8 cellular contexts compared by ENCODE assay signal in genomic region chr12:57549909-57550627, GRCh38. TPM values are rescaled to one million over a fixed set of nuclear protein-coding genes. Genes with fewer than 3 reads are reported as not detected.
DNase-seq lines count a peak whose midpoint lies in the region; ATAC-seq and TF ChIP-seq lines count a peak whose summit lies in the region.

KIF5A (plus strand) TSS chr12:57550044; CDS start chr12:57550272, 228 bp downstream.

- H3K9ac ChIP-seq in Loucy (ENCODE audit: low read depth, low read length, poor library complexity, severe bottlenecking) (no peak within 1 kb of the TSS), mucosa of stomach (ENCODE audit: low read length) (peak within 1 kb of the TSS; percentile 20)

- H3K36me3 ChIP-seq in Loucy (ENCODE audit: insufficient read depth, low read length) (no peaks in the 10 kb centered on the region), ectodermal cell (ENCODE audit: control insufficient read depth, insufficient read depth, low read length) (no peaks in the 10 kb centered on the region), mucosa of stomach (ENCODE audit: control insufficient read depth, insufficient read depth, low read length) (no peaks in the 10 kb centered on the region)

- no peaks in the 10 kb centered on the region for H3F3A ChIP-seq in Loucy (ENCODE audit: low read depth)

- H3K27ac ChIP-seq in ectodermal cell (ENCODE audit: insufficient read depth, low read depth, low read length, poor library complexity, severe bottlenecking): no peak within 1 kb of the TSS

- H4K20me1 ChIP-seq in Loucy (ENCODE audit: insufficient read depth, low read length, poor library complexity, severe bottlenecking): peaks cover 9% of the 10 kb centered on the region

- H3K9me3 Mint-ChIP-seq in activated CD4-positive, alpha-beta T cell treated with anti-CD3 and anti-CD28 coated beads, Interleukin-2, amount 10 ng/mL, durations not matched to agents 24 days and 14 days: no peaks in the 10 kb centered on the region

- peak within 1 kb of the TSS; percentile 42 for H3K4me2 ChIP-seq in Loucy (ENCODE audit: low read depth, low read length, poor library complexity, severe bottlenecking)

- H3K4me1 ChIP-seq in Loucy (ENCODE audit: insufficient read depth, low read length, poor library complexity, severe bottlenecking) (peaks cover 20% of the 10 kb centered on the region), ectodermal cell (ENCODE audit: control insufficient read depth, insufficient read depth, low read length) (peaks cover 32% of the 10 kb centered on the region), mucosa of stomach (ENCODE audit: control insufficient read depth, insufficient read depth, low read length) (peaks cover 15% of the 10 kb centered on the region)

- peaks cover 39% of the 10 kb centered on the region for H3K4me1 Mint-ChIP-seq in activated CD4-positive, alpha-beta T cell treated with anti-CD3 and anti-CD28 coated beads, Interleukin-2, amount 10 ng/mL, durations not matched to agents 24 days and 14 days

- peaks cover 19% of the 10 kb centered on the region for H3K79me2 ChIP-seq in Loucy (ENCODE audit: insufficient read depth, low read length)

- H3K27me3 ChIP-seq in Loucy (ENCODE audit: insufficient read depth, low read length, poor library complexity, severe bottlenecking): no peaks in the 10 kb centered on the region
- peaks cover 33% of the 10 kb centered on the region for H3K27me3 ChIP-seq in ectodermal cell (ENCODE audit: control insufficient read depth, insufficient read depth, low read length, poor library complexity, severe bottlenecking)
- H3K27me3 ChIP-seq in mucosa of stomach (ENCODE audit: control insufficient read depth, insufficient read depth, low read length): peaks cover 29% of the 10 kb centered on the region

- peaks cover 25% of the 10 kb centered on the region for H3K27me3 Mint-ChIP-seq in activated CD4-positive, alpha-beta T cell treated with anti-CD3 and anti-CD28 coated beads, Interleukin-2, amount 10 ng/mL, durations not matched to agents 24 days and 14 days

- intact Hi-C loops in activated CD4-positive, alpha-beta T cell treated with anti-CD3 and anti-CD28 coated beads, Interleukin-2, amount 10 ng/mL, durations not matched to agents 24 days and 14 days (cut with micrococcal nuclease): loop anchor here (5.0 kb wide), 1 partner anchor 142 kb away; the partner anchor contains the start of gene OS9

- H3K27ac Mint-ChIP-seq in activated CD4-positive, alpha-beta T cell treated with anti-CD3 and anti-CD28 coated beads, Interleukin-2, amount 10 ng/mL, durations not matched to agents 24 days and 14 days: no peak within 1 kb of the TSS

- peaks cover 9% of the 10 kb centered on the region for H3K36me3 Mint-ChIP-seq in activated CD4-positive, alpha-beta T cell treated with anti-CD3 and anti-CD28 coated beads, Interleukin-2, amount 10 ng/mL, durations not matched to agents 24 days and 14 days (ENCODE audit: low read depth)

- peak within 1 kb of the TSS; percentile 81 for H3K4me3 Mint-ChIP-seq in activated CD4-positive, alpha-beta T cell treated with anti-CD3 and anti-CD28 coated beads, Interleukin-2, amount 10 ng/mL, durations not matched to agents 24 days and 14 days

- no peak for ATAC-seq in GM21619 (IDR thresholded peaks at IDR 0.05; ENCODE audit: unreplicated experiment)
- ATAC-seq in GM18505 (IDR thresholded peaks at IDR 0.05; ENCODE audit: unreplicated experiment): no peak

- peak within 1 kb of the TSS; percentile 51 for H3K4me3 ChIP-seq in Loucy (ENCODE audit: low read length, poor library complexity, severe bottlenecking)
- H3K4me3 ChIP-seq in ectodermal cell (ENCODE audit: insufficient read depth, low read depth, low read length): peak within 1 kb of the TSS; percentile 66
- no peak within 1 kb of the TSS for H3K4me3 ChIP-seq in mucosa of stomach (ENCODE audit: low read length)

- WGBS in ectodermal cell, 2 experiments: 0% methylated on average over 51 of the region's 51 CpGs

- peak within 1 kb of the TSS; percentile 58 for H2AFZ ChIP-seq in Loucy (ENCODE audit: low read length)

- peak; percentile 53 for DNase-seq in DMS153 treated with DMSO at 0.1 percent for 48 hours (lab: John Stamatoyannopoulos, UW; ENCODE audit: unreplicated experiment)
- DNase-seq in activated CD4-positive, alpha-beta T cell treated with anti-CD3 and anti-CD28 coated beads, Interleukin-2, amount 10 ng/mL, durations not matched to agents 24 days and 14 days: peak; percentile 92
- DNase-seq in stimulated activated CD8-positive, alpha-beta memory T cell treated with anti-CD3 and anti-CD28 coated beads, Interleukin-7, amount 100 ng/mL, for 48 hours (ENCODE audit: extremely low read depth in 1 of 2, low read depth in 1 of 2): peak; percentile 43 to 45

- H3K9me3 ChIP-seq in Loucy (ENCODE audit: insufficient read depth, low read depth, low read length) (no peaks in the 10 kb centered on the region), ectodermal cell (ENCODE audit: control insufficient read depth, low read length) (no peaks in the 10 kb centered on the region), mucosa of stomach (ENCODE audit: control insufficient read depth, low read length) (no peaks in the 10 kb centered on the region)

- H3K9me2 ChIP-seq in Loucy (replicated peaks; ENCODE audit: low read depth, low read length): no peaks in the 10 kb centered on the region

- no peak for TF ChIP-seq CTCF in Loucy (conservative IDR thresholded peaks at IDR 0.05; ENCODE audit: low read length)

- no peak for TF ChIP-seq POLR2A in GM18505 (IDR thresholded peaks at IDR 0.05; ENCODE audit: borderline replicate concordance, extremely low read depth, insufficient read depth, insufficient read length)

RNA-seq across cellular contexts. Expression of gene KIF5A, which starts in this region (rescaled TPM):
- 1.8 and 2.4 TPM in 2 replicates for total RNA-seq in activated CD4-positive, alpha-beta T cell treated with anti-CD3 and anti-CD28 coated beads, Interleukin-2, amount 10 ng/mL, durations not matched to agents 24 days and 14 days
- polyA plus RNA-seq in ectodermal cell (2013, experiment 1 of 4): 18.9 TPM
- 19.1 TPM for polyA plus RNA-seq in ectodermal cell (2013, experiment 2 of 4)
- polyA plus RNA-seq in ectodermal cell (2013, experiment 3 of 4): 14.0 TPM
- polyA plus RNA-seq in ectodermal cell (2013, experiment 4 of 4): 15.9 TPM
